Comparison of ENCODE assay signal across 8 cellular contexts in genomic region chr2:182685552-182685951, GRCh38.
"Had no signal": no experiment of that assay in that cellular context is flagged by ENCODE, and none has a peak within 500 bp of the region (broad histone marks: within the 10 kb centered on the region; RNA-seq: fewer than 3 reads in every experiment).

No MANE protein-coding gene starts in this region.

- H3K9ac ChIP-seq: GM23248 had no signal

- H3K4me1 ChIP-seq: HAP-1 had no signal

- H3K27ac ChIP-seq: GM23248, HL-60 had no signal

- H3K9me3 ChIP-seq: HAP-1 had no signal

- H3K36me3 ChIP-seq: HAP-1 had no signal

- DNase-seq: GOT3, H7, HFFc6, KG1 had no signal

- H2AFZ ChIP-seq: GM23248 had no signal

- ATAC-seq: HCT116 had no signal

- H3K4me3 ChIP-seq: GM23248, HAP-1 had no signal
